Comparison of ENCODE assay signal across 10 cellular contexts in the genomic region with DNA sequence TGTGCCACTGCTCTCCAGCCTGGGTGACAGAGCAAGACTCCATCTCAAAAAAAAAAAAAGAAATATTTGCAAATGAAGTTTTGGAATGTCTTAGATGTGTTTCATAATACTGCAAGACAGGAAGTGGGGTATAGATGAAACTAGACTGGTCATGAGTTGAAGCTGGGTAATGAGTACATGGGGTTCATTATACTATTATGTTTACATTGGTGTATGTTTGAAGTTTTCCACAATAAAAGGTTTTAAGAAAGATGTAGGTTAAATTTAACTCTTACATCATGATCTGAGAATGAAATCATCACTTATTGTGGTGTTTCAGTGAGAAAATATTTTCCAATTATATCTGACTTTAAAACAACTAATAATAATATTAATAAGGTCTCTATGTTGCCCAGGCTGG. TPM values are rescaled to one million over a fixed set of nuclear protein-coding genes. Genes with fewer than 3 reads are reported as not detected.
DNase-seq lines count a peak whose midpoint lies in the region; ATAC-seq and TF ChIP-seq lines count a peak whose summit lies in the region.
"Had no signal": no experiment of that assay in that cellular context is flagged by ENCODE, and none has a peak within 500 bp of the region (broad histone marks: within the 10 kb centered on the region; RNA-seq: fewer than 3 reads in every experiment).

No MANE protein-coding gene starts in this region.

- H3K4me3 Mint-ChIP-seq in activated CD8-positive, alpha-beta T cell treated with anti-CD3 and anti-CD28 coated beads for 36 hours: no peak overlapping the region
- H3K4me3 Mint-ChIP-seq in activated CD8-positive, alpha-beta T cell treated with anti-CD3 and anti-CD28 coated beads, Interleukin-2, amount 10 ng/mL, durations not matched to agents 7 days and 5 days: no peak overlapping the region
- no peak overlapping the region for H3K4me3 Mint-ChIP-seq in stimulated activated naive B cell treated with anti-CD40 and anti-IgM and Interleukin-4, amounts not matched to agents 10 μg/mL and 1 μg/mL and 100 μg/mL, for 72 hours

- H3K36me3 ChIP-seq in RWPE2 (ENCODE audit: low read depth): peaks cover 12% of the 10 kb centered on the region
- no peaks in the 10 kb centered on the region for H3K36me3 ChIP-seq in psoas muscle (ENCODE audit: insufficient read depth in 1 of 2, low read depth in 1 of 2)
- no peaks in the 10 kb centered on the region for H3K36me3 ChIP-seq in stomach

- H3K36me3 Mint-ChIP-seq in activated CD8-positive, alpha-beta T cell treated with anti-CD3 and anti-CD28 coated beads for 36 hours (ENCODE audit: low read depth): peaks cover 56% of the 10 kb centered on the region
- peaks cover 47% of the 10 kb centered on the region for H3K36me3 Mint-ChIP-seq in activated CD8-positive, alpha-beta T cell treated with anti-CD3 and anti-CD28 coated beads, Interleukin-2, amount 10 ng/mL, durations not matched to agents 7 days and 5 days (ENCODE audit: low read depth)
- H3K36me3 Mint-ChIP-seq in stimulated activated naive B cell treated with anti-CD40 and anti-IgM and Interleukin-4, amounts not matched to agents 10 μg/mL and 1 μg/mL and 100 μg/mL, for 72 hours: peaks cover 45 to 54% of the 10 kb centered on the region in 2 donors

- POLR2A ChIA-PET in activated CD8-positive, alpha-beta T cell treated with anti-CD3 and anti-CD28 coated beads for 36 hours (lab: Charles Lee): no interaction called here
- POLR2A ChIA-PET in activated CD8-positive, alpha-beta T cell treated with anti-CD3 and anti-CD28 coated beads, Interleukin-2, amount 10 ng/mL, durations not matched to agents 7 days and 5 days (lab: Charles Lee): interaction anchor here (1.6 kb wide), 1 partner anchor 19 kb away, joined by 5 read pairs; a partner anchor contains a TSS

- peaks cover 15% of the 10 kb centered on the region for H3K4me1 ChIP-seq in RWPE2 (ENCODE audit: insufficient read depth, poor library complexity, severe bottlenecking)
- H3K4me1 ChIP-seq in psoas muscle: no peaks in the 10 kb centered on the region
- H3K4me1 ChIP-seq in stomach: peaks cover 0 to 8% (median 3%) of the 10 kb centered on the region in 4 donors

- no peaks in the 10 kb centered on the region for H3K27me3 ChIP-seq in RWPE2 (ENCODE audit: insufficient read depth, poor library complexity, severe bottlenecking)
- no peaks in the 10 kb centered on the region for H3K27me3 ChIP-seq in psoas muscle (ENCODE audit: insufficient read depth in 3 of 3, low read length in 2 of 3)
- H3K27me3 ChIP-seq in stomach: no peaks in the 10 kb centered on the region

- H3K4me1 Mint-ChIP-seq in activated CD8-positive, alpha-beta T cell treated with anti-CD3 and anti-CD28 coated beads for 36 hours (ENCODE audit: low read depth): peaks cover 26% of the 10 kb centered on the region
- H3K4me1 Mint-ChIP-seq in activated CD8-positive, alpha-beta T cell treated with anti-CD3 and anti-CD28 coated beads, Interleukin-2, amount 10 ng/mL, durations not matched to agents 7 days and 5 days (ENCODE audit: low read depth): peaks cover 11% of the 10 kb centered on the region
- H3K4me1 Mint-ChIP-seq in stimulated activated naive B cell treated with anti-CD40 and anti-IgM and Interleukin-4, amounts not matched to agents 10 μg/mL and 1 μg/mL and 100 μg/mL, for 72 hours: peaks cover 17 to 28% of the 10 kb centered on the region in 2 donors

- CTCF ChIA-PET in activated CD8-positive, alpha-beta T cell treated with anti-CD3 and anti-CD28 coated beads for 36 hours (lab: Charles Lee): no interaction called here
- CTCF ChIA-PET in activated CD8-positive, alpha-beta T cell treated with anti-CD3 and anti-CD28 coated beads, Interleukin-2, amount 10 ng/mL, durations not matched to agents 7 days and 5 days (lab: Charles Lee): no interaction called here

- no peaks in the 10 kb centered on the region for H3K27me3 Mint-ChIP-seq in activated CD8-positive, alpha-beta T cell treated with anti-CD3 and anti-CD28 coated beads for 36 hours
- no peaks in the 10 kb centered on the region for H3K27me3 Mint-ChIP-seq in activated CD8-positive, alpha-beta T cell treated with anti-CD3 and anti-CD28 coated beads, Interleukin-2, amount 10 ng/mL, durations not matched to agents 7 days and 5 days (ENCODE audit: low read depth)
- H3K27me3 Mint-ChIP-seq in stimulated activated naive B cell treated with anti-CD40 and anti-IgM and Interleukin-4, amounts not matched to agents 10 μg/mL and 1 μg/mL and 100 μg/mL, for 72 hours: no peaks in the 10 kb centered on the region

- TF ChIP-seq EP300 in stomach (IDR thresholded peaks at IDR 0.05): no peak

- TF ChIP-seq CTCF in activated CD8-positive, alpha-beta T cell treated with anti-CD3 and anti-CD28 coated beads for 36 hours (IDR thresholded peaks at IDR 0.05): no peak
- TF ChIP-seq CTCF in RWPE2 (IDR thresholded peaks at IDR 0.05; ENCODE audit: poor library complexity, severe bottlenecking): no peak
- no peak for TF ChIP-seq CTCF in psoas muscle (IDR thresholded peaks at IDR 0.05)
- no peak for TF ChIP-seq CTCF in stomach (IDR thresholded peaks at IDR 0.05)

- H3K9me3 ChIP-seq in RWPE2 (ENCODE audit: severe bottlenecking) (peaks cover 7% of the 10 kb centered on the region), psoas muscle (peaks cover 11% of the 10 kb centered on the region), stomach (peaks cover 0 to 19% (median under 1%) of the 10 kb centered on the region in 4 donors)

- ATAC-seq in activated CD8-positive, alpha-beta T cell treated with anti-CD3 and anti-CD28 coated beads for 36 hours: peak; percentile 92
- ATAC-seq in activated CD8-positive, alpha-beta T cell treated with anti-CD3 and anti-CD28 coated beads, Interleukin-2, amount 10 ng/mL, durations not matched to agents 7 days and 5 days: no peak
- ATAC-seq in HG02588 (IDR thresholded peaks at IDR 0.05; ENCODE audit: unreplicated experiment) (peak; percentile 63), RWPE2 (ENCODE audit: low read depth) (peak; percentile 61; the same call in 2 of the 3 replicates), psoas muscle (no peak)
- ATAC-seq in stimulated activated naive B cell treated with anti-CD40 and anti-IgM and Interleukin-4, amounts not matched to agents 10 μg/mL and 1 μg/mL and 100 μg/mL, for 72 hours (replicated peaks): peak; percentile 54 to 57

- H3K27ac Mint-ChIP-seq in activated CD8-positive, alpha-beta T cell treated with anti-CD3 and anti-CD28 coated beads for 36 hours: no peak overlapping the region
- H3K27ac Mint-ChIP-seq in activated CD8-positive, alpha-beta T cell treated with anti-CD3 and anti-CD28 coated beads, Interleukin-2, amount 10 ng/mL, durations not matched to agents 7 days and 5 days: no peak overlapping the region
- H3K27ac Mint-ChIP-seq in stimulated activated naive B cell treated with anti-CD40 and anti-IgM and Interleukin-4, amounts not matched to agents 10 μg/mL and 1 μg/mL and 100 μg/mL, for 72 hours: no peak overlapping the region

- H3K4me3 ChIP-seq in RWPE2 (ENCODE audit: severe bottlenecking): no peak overlapping the region
- H3K4me3 ChIP-seq in psoas muscle: no peak overlapping the region
- H3K4me3 ChIP-seq in stomach: no peak overlapping the region

- intact Hi-C loops in activated CD8-positive, alpha-beta T cell treated with anti-CD3 and anti-CD28 coated beads for 36 hours (cut with micrococcal nuclease): no loop called here
- intact Hi-C loops in psoas muscle (cut with DNase I): no loop called here
- intact Hi-C loops in stomach (cut with DNase I; ENCODE audit: low total_unique reads): no loop called here

- peak overlapping the region; percentile 13 for H3K27ac ChIP-seq in RWPE2 (ENCODE audit: poor library complexity, severe bottlenecking)
- no peak overlapping the region for H3K27ac ChIP-seq in psoas muscle
- H3K27ac ChIP-seq in stomach: no peak overlapping the region

- peaks cover 22% of the 10 kb centered on the region for H3K9me3 Mint-ChIP-seq in activated CD8-positive, alpha-beta T cell treated with anti-CD3 and anti-CD28 coated beads for 36 hours
- H3K9me3 Mint-ChIP-seq in activated CD8-positive, alpha-beta T cell treated with anti-CD3 and anti-CD28 coated beads, Interleukin-2, amount 10 ng/mL, durations not matched to agents 7 days and 5 days (ENCODE audit: insufficient read depth): peaks cover 10% of the 10 kb centered on the region
- H3K9me3 Mint-ChIP-seq in stimulated activated naive B cell treated with anti-CD40 and anti-IgM and Interleukin-4, amounts not matched to agents 10 μg/mL and 1 μg/mL and 100 μg/mL, for 72 hours: peaks cover 10 to 15% of the 10 kb centered on the region in 2 donors

- no peak for TF ChIP-seq POLR2A in stomach (IDR thresholded peaks at IDR 0.05)

- no peak for DNase-seq in activated CD8-positive, alpha-beta T cell treated with anti-CD3 and anti-CD28 coated beads for 36 hours
- DNase-seq in activated CD8-positive, alpha-beta T cell treated with anti-CD3 and anti-CD28 coated beads, Interleukin-2, amount 10 ng/mL, durations not matched to agents 7 days and 5 days: no peak
- DNase-seq in RWPE2 (ENCODE audit: low spot score) (no peak), psoas muscle (no peak), stomach (no peak), COR-L47 (lab: John Stamatoyannopoulos, UW) (no peak)
- DNase-seq in stimulated activated naive B cell treated with anti-CD40 and anti-IgM and Interleukin-4, amounts not matched to agents 10 μg/mL and 1 μg/mL and 100 μg/mL, for 72 hours: no peak
- DNase-seq: ACHN, NCI-H69 had no signal

RNA-seq across cellular contexts. Expression of a gene that starts 19.0 kb away (rescaled TPM):
- total RNA-seq in activated CD8-positive, alpha-beta T cell treated with anti-CD3 and anti-CD28 coated beads for 36 hours: 10 to 100 TPM; 25.7 to 26.6 TPM
- 10 to 100 TPM; 25.5 to 25.7 TPM for total RNA-seq in activated CD8-positive, alpha-beta T cell treated with anti-CD3 and anti-CD28 coated beads, Interleukin-2, amount 10 ng/mL, durations not matched to agents 7 days and 5 days
- total RNA-seq in psoas muscle (10 to 100 TPM; 10.5 to 18.6 (median 10.9) TPM), stomach (100 to 1,000 TPM in 1 of 5 donors, 10 to 100 TPM in 4; 17.7 to 131 (median 52.9) TPM)
- polyA plus RNA-seq in psoas muscle (1 to 10 TPM; 4.4 to 9.5 (median 6.0) TPM), stomach (10 to 100 TPM; 13.0 to 20.9 (median 18.7) TPM)

Comparison
In these comparisons a context has a peak if more than half of its experiments do, and no peak if none do; other contexts are left out.
1. ATAC-seq: peak in activated CD8-positive, alpha-beta T cell treated with anti-CD3 and anti-CD28 coated beads for 36 hours (single experiment), HG02588 (single experiment), RWPE2 (single experiment) and stimulated activated naive B cell treated with anti-CD40 and anti-IgM and Interleukin-4, amounts not matched to agents 10 μg/mL and 1 μg/mL and 100 μg/mL, for 72 hours (2 of 2); none in activated CD8-positive, alpha-beta T cell treated with anti-CD3 and anti-CD28 coated beads, Interleukin-2, amount 10 ng/mL, durations not matched to agents 7 days and 5 days (single experiment) and psoas muscle (0 of 4).